15 cellular contexts compared by ENCODE assay signal in genomic region chr9:75858497-75859092, GRCh38.
"Had no signal": no experiment of that assay in that cellular context is flagged by ENCODE, and none has a peak within 500 bp of the region (broad histone marks: within the 10 kb centered on the region; RNA-seq: fewer than 3 reads in every experiment).

No MANE protein-coding gene starts in this region.

- H3K4me1 Mint-ChIP-seq: activated CD4-positive, alpha-beta memory T cell treated with anti-CD3 and anti-CD28 coated beads, Interleukin-2, amount 10 ng/mL, durations not matched to agents 7 days and 5 days had no signal

- H3K27ac Mint-ChIP-seq: activated CD4-positive, alpha-beta memory T cell treated with anti-CD3 and anti-CD28 coated beads, Interleukin-2, amount 10 ng/mL, durations not matched to agents 7 days and 5 days; activated T-cell treated with anti-CD3 and anti-CD28 coated beads, Interleukin-2, amount 50 U/mL, for 24 hours; endodermal cell; mesothelial cell of epicardium; stimulated activated naive CD8-positive, alpha-beta T cell treated with anti-CD3 and anti-CD28 coated beads, Interleukin-15, Interleukin-2, amounts not matched to agents 100 ng/mL and 50 ng/mL, for 24 hours; type B pancreatic cell; WTC11 had no signal

- ATAC-seq: gastroesophageal sphincter, left cardiac atrium, psoas muscle, sciatic nerve, WTC11 had no signal

- H3K4me3 Mint-ChIP-seq: activated CD4-positive, alpha-beta memory T cell treated with anti-CD3 and anti-CD28 coated beads, Interleukin-2, amount 10 ng/mL, durations not matched to agents 7 days and 5 days; activated T-cell treated with anti-CD3 and anti-CD28 coated beads, Interleukin-2, amount 50 U/mL, for 24 hours; endodermal cell; mesothelial cell of epicardium; stimulated activated naive CD8-positive, alpha-beta T cell treated with anti-CD3 and anti-CD28 coated beads, Interleukin-15, Interleukin-2, amounts not matched to agents 100 ng/mL and 50 ng/mL, for 24 hours; type B pancreatic cell; WTC11 had no signal

- H3K9me3 Mint-ChIP-seq: activated CD4-positive, alpha-beta memory T cell treated with anti-CD3 and anti-CD28 coated beads, Interleukin-2, amount 10 ng/mL, durations not matched to agents 7 days and 5 days; activated T-cell treated with anti-CD3 and anti-CD28 coated beads, Interleukin-2, amount 50 U/mL, for 24 hours; mesothelial cell of epicardium; stimulated activated naive CD8-positive, alpha-beta T cell treated with anti-CD3 and anti-CD28 coated beads, Interleukin-15, Interleukin-2, amounts not matched to agents 100 ng/mL and 50 ng/mL, for 24 hours had no signal

- H3K36me3 Mint-ChIP-seq: mesothelial cell of epicardium, type B pancreatic cell, WTC11 had no signal

- H3K27me3 Mint-ChIP-seq: activated CD4-positive, alpha-beta memory T cell treated with anti-CD3 and anti-CD28 coated beads, Interleukin-2, amount 10 ng/mL, durations not matched to agents 7 days and 5 days; activated T-cell treated with anti-CD3 and anti-CD28 coated beads, Interleukin-2, amount 50 U/mL, for 24 hours had no signal

- DNase-seq: activated CD4-positive, alpha-beta memory T cell treated with anti-CD3 and anti-CD28 coated beads, Interleukin-2, amount 10 ng/mL, durations not matched to agents 7 days and 5 days; activated CD4-positive, alpha-beta T cell treated with anti-CD3 and anti-CD28 coated beads for 4 hours; activated naive CD4-positive, alpha-beta T cell treated with anti-CD3 and anti-CD28 coated beads, Interleukin-2, amount 50 U/mL, for 16 hours; activated T-cell treated with anti-CD3 and anti-CD28 coated beads, Interleukin-2, amount 50 U/mL, for 24 hours; dorsolateral prefrontal cortex; endodermal cell; left cardiac atrium; psoas muscle; spleen had no signal
